In the genomic region with DNA sequence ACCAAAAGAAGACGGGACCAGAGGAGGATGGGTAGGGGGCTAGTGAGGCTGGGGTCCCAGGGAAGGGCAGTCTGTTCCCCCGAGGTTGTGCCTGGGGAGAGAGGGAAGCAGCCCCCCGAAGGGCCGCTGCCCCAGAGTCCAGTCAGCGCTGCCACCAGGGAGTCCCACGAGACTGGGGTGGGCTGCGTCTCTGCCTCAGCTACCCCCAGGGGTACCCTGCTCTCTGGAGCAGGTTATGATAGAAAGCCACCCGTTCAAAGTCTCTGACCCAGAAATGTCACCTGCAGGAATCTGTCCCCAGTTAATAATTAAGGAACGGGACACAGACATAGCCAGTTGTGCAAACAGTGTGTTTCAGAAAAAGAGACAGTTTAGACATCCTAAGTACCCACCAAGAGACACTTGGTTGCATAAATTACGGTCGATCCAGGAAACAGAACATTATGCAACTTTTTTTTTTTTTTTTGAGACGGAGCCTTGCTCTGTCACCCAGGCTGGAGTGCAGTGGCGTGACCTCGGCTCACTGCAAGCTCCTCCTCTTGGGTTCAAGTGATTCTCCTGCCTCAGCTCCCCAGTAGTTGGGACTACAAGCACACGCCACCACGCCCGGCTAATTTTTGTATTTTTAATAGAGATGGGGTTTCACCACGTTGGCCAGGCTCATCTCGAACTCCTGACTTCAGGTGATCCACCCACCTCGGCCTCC, we compare ENCODE assay signal across 17 cellular contexts. TPM values are rescaled to one million over a fixed set of nuclear protein-coding genes. Genes with fewer than 3 reads are reported as not detected.
DNase-seq lines count a peak whose midpoint lies in the region; ATAC-seq and TF ChIP-seq lines count a peak whose summit lies in the region.
"Had no signal": no experiment of that assay in that cellular context is flagged by ENCODE, and none has a peak within 500 bp of the region (broad histone marks: within the 10 kb centered on the region; RNA-seq: fewer than 3 reads in every experiment).

No MANE protein-coding gene starts in this region.

- peak overlapping the region in 10 of 11 experiments; percentile 50 to 94 (median 88); a peak in 20 of 22 replicates for H3K27ac ChIP-seq in BLaER1 treated with 17β-estradiol and CSF1 and Interleukin-3, amounts not matched to agents 10 nM and 100 nM
- H3K27ac ChIP-seq: colonic mucosa, psoas muscle had no signal

- H3K36me3 Mint-ChIP-seq in WTC11 (no peaks in the 10 kb centered on the region), nephron (ENCODE audit: low read depth) (no peaks in the 10 kb centered on the region)

- POLR2A ChIA-PET in WTC11 (lab: Charles Lee): no interaction called here

- H3K27me3 Mint-ChIP-seq in WTC11 (ENCODE audit: low read depth) (peaks cover 22% of the 10 kb centered on the region), nephron (ENCODE audit: low read depth) (peaks cover 52% of the 10 kb centered on the region)

- peaks cover 0 to 26% (median 0%) of the 10 kb centered on the region in 11 experiments; a peak in 5 of 22 replicates for H3K27me3 ChIP-seq in BLaER1 treated with 17β-estradiol and CSF1 and Interleukin-3, amounts not matched to agents 10 nM and 100 nM

- H3K9me3 Mint-ChIP-seq in WTC11 (no peaks in the 10 kb centered on the region), nephron (no peaks in the 10 kb centered on the region)

- no peaks in the 10 kb centered on the region for H3K9me3 ChIP-seq in BLaER1 treated with 17β-estradiol and CSF1 and Interleukin-3, amounts not matched to agents 10 nM and 100 nM (replicated peaks in 1 of 11)
- H3K9me3 ChIP-seq: colonic mucosa, psoas muscle had no signal

- DNase-seq in NB4 (ENCODE audit: low read depth) (peak; percentile 87), WTC11 (ENCODE audit: low spot score) (no peak), GM03348 (ENCODE audit: low spot score) (no peak), A172 (ENCODE audit: low spot score) (no peak)
- DNase-seq: activated gamma-delta T cell treated with Interleukin-2 at 50 U/mL for 16 hours, aorta, colonic mucosa, erythroblast, islet precursor cell, NCI-H1105, NCI-H2171, psoas muscle, substantia nigra had no signal

- H3K9ac ChIP-seq in BLaER1 treated with 17β-estradiol and CSF1 and Interleukin-3, amounts not matched to agents 10 nM and 100 nM: peak overlapping the region; percentile 41 to 81 (median 76); a peak in 20 of 22 replicates

- peak overlapping the region in 7 of 10 experiments; percentile 24 to 61 (median 43); a peak in 11 of 20 replicates for H3K4me3 ChIP-seq in BLaER1 treated with 17β-estradiol and CSF1 and Interleukin-3, amounts not matched to agents 10 nM and 100 nM
- H3K4me3 ChIP-seq in NB4 (ENCODE audit: low read depth, low read length): no peak overlapping the region
- H3K4me3 ChIP-seq: colonic mucosa, psoas muscle had no signal

- TF ChIP-seq CTCF in NB4 (IDR thresholded peaks at IDR 0.05; ENCODE audit: low read depth, low read length) (no peak), WTC11 (IDR thresholded peaks at IDR 0.05) (no peak), nephron (IDR thresholded peaks at IDR 0.05; ENCODE audit: unreplicated experiment in 3 of 3) (no peak)

- peak overlapping the region; percentile 82 to 100 (median 97) for H3K4me2 ChIP-seq in BLaER1 treated with 17β-estradiol and CSF1 and Interleukin-3, amounts not matched to agents 10 nM and 100 nM

- H3K4me3 Mint-ChIP-seq in WTC11 (no peak overlapping the region), nephron (peak overlapping the region in 1 of 3 experiments; percentile 11)

- TF ChIP-seq POLR2A in NB4 (IDR thresholded peaks at IDR 0.05; ENCODE audit: extremely low read depth, insufficient read length): no peak

- H4K20me1 ChIP-seq in BLaER1 treated with 17β-estradiol and CSF1 and Interleukin-3, amounts not matched to agents 10 nM and 100 nM: no peaks in the 10 kb centered on the region

- CTCF ChIA-PET in WTC11 (lab: Charles Lee): interaction anchor here (0.5 to 2.3 kb wide), 4 partner anchors 11 to 145 kb away, joined by 3 to 9 read pairs (median 4); a partner anchor contains a TSS

- H3K4me1 Mint-ChIP-seq in WTC11 (peaks cover 8% of the 10 kb centered on the region), nephron (peaks cover 10% of the 10 kb centered on the region)

- H3K36me3 ChIP-seq in BLaER1 treated with 17β-estradiol and CSF1 and Interleukin-3, amounts not matched to agents 10 nM and 100 nM: no peaks in the 10 kb centered on the region
- H3K36me3 ChIP-seq: colonic mucosa had no signal

- H3K27ac Mint-ChIP-seq in WTC11 (no peak overlapping the region), nephron (peak overlapping the region; percentile 88 to 97 (median 90))

- ATAC-seq in WTC11 (no peak), HG02981 (IDR thresholded peaks at IDR 0.05; ENCODE audit: unreplicated experiment) (no peak)
- no peak for ATAC-seq in activated CD4-positive, CD25-positive, alpha-beta regulatory T cell treated with anti-CD3 and anti-CD28 coated beads, Interleukin-2, amount 50 U/mL, for 24 hours
- ATAC-seq: psoas muscle had no signal

- peaks cover 69 to 97% (median 92%) of the 10 kb centered on the region in 10 experiments for H3K4me1 ChIP-seq in BLaER1 treated with 17β-estradiol and CSF1 and Interleukin-3, amounts not matched to agents 10 nM and 100 nM

TF ChIP-seq in WTC11, 78 proteins besides CTCF, POLR2A, EP300 and RAD21:
- TF ChIP-seq GABPB1 (CRISPR knock-in tag; IDR thresholded peaks at IDR 0.05): peak; percentile 38; the same call in 1 of the 2 replicates
- TF ChIP-seq SP1 (CRISPR knock-in tag; conservative IDR thresholded peaks at IDR 0.05): no peak
TF ChIP-seq in WTC11: peak in this region for 1.

RNA-seq across cellular contexts. Expression of a gene that starts 10.7 kb away (rescaled TPM):
- 40.2 to 42.2 TPM (median 41.2 TPM) in 3 replicates for total RNA-seq in WTC11 (2021)
- total RNA-seq in A172 (2014; rRNA removed; shearing (Covaris generic)): 79.4 and 88.8 TPM in 2 replicates

RNA-seq across cellular contexts. Expression of a gene that starts 14.4 kb away (rescaled TPM):
- 45.4 to 49.8 TPM (median 48.9 TPM) in 3 replicates for total RNA-seq in WTC11 (2021)
- 16.0 and 16.7 TPM in 2 replicates for total RNA-seq in A172 (2014; rRNA removed; shearing (Covaris generic))

RNA-seq across cellular contexts. Expression of a gene that starts 35.3 kb away (rescaled TPM):
- total RNA-seq in WTC11 (2021): 54.6 to 64.9 TPM (median 62.8 TPM) in 3 replicates
- total RNA-seq in A172 (2014; rRNA removed; shearing (Covaris generic)): 110 and 127 TPM in 2 replicates

RNA-seq across cellular contexts. Expression of a gene that starts 44.8 kb away (rescaled TPM):
- total RNA-seq in WTC11 (2021): 2.4 to 3.7 TPM (median 3.3 TPM) in 3 replicates
- not detected in 2 replicates for total RNA-seq in A172 (2014; rRNA removed; shearing (Covaris generic))

RNA-seq across cellular contexts. Expression of a gene that starts 50.4 kb away (rescaled TPM):
- total RNA-seq in WTC11 (2021): not detected in 3 replicates
- not detected in 2 replicates for total RNA-seq in A172 (2014; rRNA removed; shearing (Covaris generic))
